21 cellular contexts compared by ENCODE assay signal in genomic region chr6:134508862-134509498, GRCh38.
DNase-seq lines count a peak whose midpoint lies in the region; ATAC-seq and TF ChIP-seq lines count a peak whose summit lies in the region.
"Had no signal": no experiment of that assay in that cellular context is flagged by ENCODE, and none has a peak within 500 bp of the region (broad histone marks: within the 10 kb centered on the region; RNA-seq: fewer than 3 reads in every experiment).

No MANE protein-coding gene starts in this region.

- H3K9me3 Mint-ChIP-seq in endothelial cell (ENCODE audit: unreplicated experiment), result no peaks in the 10 kb centered on the region
- H3K9me3 Mint-ChIP-seq: CD4-positive, alpha-beta memory T cell had no signal

- no peaks in the 10 kb centered on the region for H3K36me3 ChIP-seq in mammary epithelial cell (ENCODE audit: insufficient read depth, low read length)
- H3K36me3 ChIP-seq in mucosa of descending colon (ENCODE audit: low read depth), result no peaks in the 10 kb centered on the region

- 13% methylated on average over 7 of the region's 7 CpGs for WGBS in mammary epithelial cell (ENCODE audit: low coverage, missing lambda C conversion rate)

- dilution Hi-C loops in mammary epithelial cell (cut with HindIII; ENCODE audit: low sequenced_read_pairs), result no loop called here

- H3K27ac Mint-ChIP-seq in endothelial cell (ENCODE audit: unreplicated experiment), result no peak overlapping the region
- H3K27ac Mint-ChIP-seq: CD4-positive, alpha-beta memory T cell had no signal

- ATAC-seq in mucosa of descending colon, result peak; percentile 65
- no peak for ATAC-seq in HG02870 (IDR thresholded peaks at IDR 0.05; ENCODE audit: unreplicated experiment)
- ATAC-seq in HG03378 (IDR thresholded peaks at IDR 0.05; ENCODE audit: unreplicated experiment), result no peak
- ATAC-seq: A549 had no signal

- in situ Hi-C loops in mammary epithelial cell (cut with MboI; ENCODE audit: low sequenced_read_pairs in 2 of 2), result no loop called here

- TF ChIP-seq CTCF in mammary epithelial cell (conservative IDR thresholded peaks at IDR 0.05 in 1 of 2, IDR thresholded peaks at IDR 0.05 in 1 of 2; ENCODE audit: extremely low read depth in 1 of 2, insufficient read depth in 1 of 2, low read depth in 1 of 2, low read length in 2 of 2) (peak in 1 of 2 donors; percentile 12), mucosa of descending colon (IDR thresholded peaks at IDR 0.05) (no peak), endothelial cell (IDR thresholded peaks at IDR 0.05; ENCODE audit: unreplicated experiment) (no peak)

- no peak overlapping the region for H3K4me3 Mint-ChIP-seq in endothelial cell (ENCODE audit: unreplicated experiment)
- H3K4me3 Mint-ChIP-seq: CD4-positive, alpha-beta memory T cell had no signal

- H3K79me2 ChIP-seq in mammary epithelial cell (ENCODE audit: insufficient read depth, low read length), result no peaks in the 10 kb centered on the region

- peaks cover 5% of the 10 kb centered on the region for H3K4me1 Mint-ChIP-seq in endothelial cell (ENCODE audit: unreplicated experiment)

- H4K20me1 ChIP-seq in mammary epithelial cell (ENCODE audit: insufficient read depth, low read length), result no peaks in the 10 kb centered on the region

- TSS peak; percentile 73 for BruUV-seq in mammary epithelial cell (replicated peaks; lab: Mats Ljungman, UMichigan)

- CTCF ChIA-PET in mammary epithelial cell (lab: Charles Lee; ENCODE audit: low non-redundant PET), result interaction anchor here (0.6 to 0.7 kb wide), 2 partner anchors 8 to 52 kb away, joined by 4 to 8 read pairs; no protein-coding TSS in a partner anchor

- DNase-seq in stimulated activated CD4-positive, alpha-beta T cell treated with anti-CD3 and anti-CD28 coated beads, Interleukin-1b, Interleukin-23, amount 100 ng/mL, for 48 hours, result peak; percentile 6
- DNase-seq in stimulated activated CD4-positive, alpha-beta T cell treated with anti-CD3 and anti-CD28 coated beads, Interleukin-12 subunit alpha, Interleukin-12 subunit beta, amount 100 ng/mL, for 4 hours, result no peak
- peak; percentile 93 for DNase-seq in mammary epithelial cell
- DNase-seq in mucosa of descending colon, result no peak
- DNase-seq in DMS153 treated with DMSO at 0.1 percent for 48 hours (lab: John Stamatoyannopoulos, UW; ENCODE audit: unreplicated experiment), result no peak
- DNase-seq in endothelial cell (ENCODE audit: low spot score), result no peak
- DNase-seq: Calu3; CD4-positive, alpha-beta memory T cell; DMS53; EL; NCI-H1048; NCI-H1436; NCI-H2029 treated with DMSO at 0.1 percent for 48 hours; NCI-H446 treated with DMSO at 0.1 percent for 48 hours; NK-92 treated with Interleukin-12 subunit alpha and Interleukin-12 subunit beta, amount 100 ng/mL, for 24 hours; SHP77 had no signal

- peak overlapping the region; percentile 38 for H3K4me2 ChIP-seq in mammary epithelial cell (ENCODE audit: insufficient read depth, low read depth, low read length)
- H3K4me2 ChIP-seq: A549, KMS-11 had no signal

- intact Hi-C loops in mammary epithelial cell (cut with micrococcal nuclease) (loop anchor here (5.0 kb wide), 1 partner anchor 42 kb away; no protein-coding TSS in a partner anchor), mucosa of descending colon (cut with DNase I, micrococcal nuclease) (no loop called here)

- H2AFZ ChIP-seq in mammary epithelial cell (ENCODE audit: low read depth, low read length), result peak overlapping the region; percentile 73

- H3K27me3 ChIP-seq in mammary epithelial cell (ENCODE audit: insufficient read depth, low read length), result no peaks in the 10 kb centered on the region

- H3K27me3 Mint-ChIP-seq in endothelial cell (ENCODE audit: unreplicated experiment), result no peaks in the 10 kb centered on the region
- H3K27me3 Mint-ChIP-seq: CD4-positive, alpha-beta memory T cell had no signal

- no peak overlapping the region for H3K9ac ChIP-seq in mammary epithelial cell (ENCODE audit: insufficient read depth, low read length)
- H3K9ac ChIP-seq: KMS-11 had no signal

- no peaks in the 10 kb centered on the region for H3K9me3 ChIP-seq in mammary epithelial cell (replicated peaks; ENCODE audit: insufficient read depth, low read length)
- H3K9me3 ChIP-seq in mucosa of descending colon, result no peaks in the 10 kb centered on the region
- H3K9me3 ChIP-seq: A549 had no signal

- H3K4me1 ChIP-seq in mammary epithelial cell (ENCODE audit: insufficient read depth, low read length) (peaks cover 30% of the 10 kb centered on the region), mucosa of descending colon (ENCODE audit: low read depth) (no peaks in the 10 kb centered on the region)

- H3K4me3 ChIP-seq in mammary epithelial cell (replicated peaks in 1 of 3; ENCODE audit: insufficient read depth in 1 of 3, low read depth in 2 of 3, low read length in 3 of 3) (no peak overlapping the region), mucosa of descending colon (no peak overlapping the region)
- H3K4me3 ChIP-seq: A549, SK-N-MC had no signal

- no peaks in the 10 kb centered on the region for H3K36me3 Mint-ChIP-seq in endothelial cell (ENCODE audit: low read depth, unreplicated experiment)
- H3K36me3 Mint-ChIP-seq: CD4-positive, alpha-beta memory T cell had no signal

- H3K27ac ChIP-seq in mammary epithelial cell (ENCODE audit: insufficient read depth, low read depth, low read length), result peak overlapping the region; percentile 93
- H3K27ac ChIP-seq: KMS-11, SK-N-MC had no signal

Comparison
In these comparisons a context has a peak if more than half of its experiments do, and no peak if none do; other contexts are left out.
1. DNase-seq: peak in stimulated activated CD4-positive, alpha-beta T cell treated with anti-CD3 and anti-CD28 coated beads, Interleukin-1b, Interleukin-23, amount 100 ng/mL, for 48 hours (single experiment) and mammary epithelial cell (single experiment); none in stimulated activated CD4-positive, alpha-beta T cell treated with anti-CD3 and anti-CD28 coated beads, Interleukin-12 subunit alpha, Interleukin-12 subunit beta, amount 100 ng/mL, for 4 hours (single experiment), mucosa of descending colon (0 of 3), DMS153 treated with DMSO at 0.1 percent for 48 hours (single experiment) and endothelial cell (single experiment).